Comparison of ENCODE assay signal across 8 cellular contexts in the genomic region with DNA sequence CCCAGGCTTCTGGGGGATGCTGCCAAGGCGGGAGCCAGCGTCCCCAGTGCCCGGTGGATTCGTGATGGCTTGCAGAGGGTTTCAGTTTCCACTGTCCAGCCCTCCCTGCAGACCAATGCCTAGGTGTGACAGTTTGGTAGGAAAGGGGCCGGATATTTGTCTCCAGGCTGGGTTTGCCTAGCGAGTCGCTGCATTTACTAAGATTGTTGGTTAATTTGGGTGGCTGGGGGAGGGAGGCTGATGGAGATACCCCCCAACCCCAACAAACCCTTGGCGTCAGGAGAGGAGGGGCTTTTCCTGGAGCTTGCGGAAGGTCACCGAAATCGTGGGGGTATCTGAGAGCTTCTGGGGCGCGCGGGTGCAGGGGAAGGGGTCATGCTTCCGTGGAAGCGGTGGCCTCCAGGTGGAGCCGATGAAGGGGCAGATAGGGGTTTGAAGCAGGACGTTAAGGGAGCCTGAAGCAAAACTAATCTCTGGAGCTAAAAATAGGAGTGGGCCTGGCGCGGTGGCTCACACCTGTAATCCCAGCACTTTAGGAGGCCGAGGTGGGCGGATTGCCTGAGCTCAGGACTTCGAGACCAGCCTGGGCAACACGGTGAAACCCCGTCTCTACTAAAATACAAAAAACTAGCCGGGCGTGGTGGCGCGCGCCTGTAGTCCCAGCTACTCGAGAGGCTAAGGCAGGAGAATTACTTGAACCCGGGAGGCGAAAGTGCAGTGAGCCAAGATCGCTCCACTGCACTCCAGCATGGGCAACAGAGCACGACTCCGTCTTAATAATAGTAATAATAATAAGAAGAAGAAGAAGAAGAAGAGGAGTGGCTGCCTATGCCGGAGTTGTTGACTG. TPM values are rescaled to one million over a fixed set of nuclear protein-coding genes. Genes with fewer than 3 reads are reported as not detected.
DNase-seq lines count a peak whose midpoint lies in the region; ATAC-seq and TF ChIP-seq lines count a peak whose summit lies in the region.

No MANE protein-coding gene starts in this region.

- peaks cover 6% of the 10 kb centered on the region; the same call in 1 of the 2 replicates for H3K4me1 ChIP-seq in SJCRH30

- H3K27me3 ChIP-seq in SJCRH30 = no peaks in the 10 kb centered on the region

- H3K9me3 ChIP-seq in SJCRH30 (replicated peaks) = 0 out of 2 replicates have a peak, but pooled peaks cover 2% of the 10 kb centered on the region

- no peak overlapping the region; the same call in 1 of the 2 replicates for H3K27ac ChIP-seq in SJCRH30

- H3K36me3 ChIP-seq in SJCRH30 = no peaks in the 10 kb centered on the region

- H3K4me3 ChIP-seq in SJCRH30 (peak overlapping the region; percentile 98), fibroblast of the aortic adventitia (ENCODE audit: low read depth, low read length) (peak overlapping the region; percentile 89)

- DNase-seq in EH (ENCODE audit: low read depth) (peak; percentile 36), SJCRH30 (no peak), fibroblast of the aortic adventitia (ENCODE audit: low read depth) (no peak), posterior vena cava (ENCODE audit: low spot score) (peak; percentile 66), GM20000 (ENCODE audit: low spot score) (no peak), LoVo (ENCODE audit: low spot score) (no peak)
- DNase-seq in stimulated activated CD4-positive, alpha-beta T cell treated with anti-CD3 and anti-CD28 coated beads, Interleukin-4, amount 100 ng/mL, for 1 hour = no peak

- intact Hi-C loops in posterior vena cava (cut with DNase I) = loop anchor here in 1 of 2 donors (5.0 kb wide), 1 partner anchor 36 kb away; no protein-coding TSS in a partner anchor

- TF ChIP-seq CTCF in fibroblast of the aortic adventitia (IDR thresholded peaks at IDR 0.05; ENCODE audit: insufficient read depth, low read length) (no peak), GM20000 (IDR thresholded peaks at IDR 0.05; ENCODE audit: extremely low read depth, missing control alignments) (no peak)

- ATAC-seq in GM19452 (IDR thresholded peaks at IDR 0.05; ENCODE audit: unreplicated experiment) = no peak

RNA-seq across cellular contexts. Expression of gene CDC42BPB, which starts 1.1 kb away (rescaled TPM):
- total RNA-seq in SJCRH30 (2014; rRNA removed; shearing (Covaris generic)) = 43.4 and 44.7 TPM in 2 replicates
- total RNA-seq in fibroblast of the aortic adventitia (ENCODE audit: low replicate concordance) (60.2 and 78.4 TPM in 2 replicates), posterior vena cava (10 to 100 TPM; 81.1 to 89.3 TPM)

RNA-seq across cellular contexts. Expression of gene LBHD2, which starts 25.6 kb away (rescaled TPM):
- total RNA-seq in SJCRH30 (2014; rRNA removed; shearing (Covaris generic)) = not detected in 2 replicates
- total RNA-seq in fibroblast of the aortic adventitia (ENCODE audit: low replicate concordance) = not detected in 2 replicates
- total RNA-seq in posterior vena cava = not detected

RNA-seq across cellular contexts. Expression of gene EXOC3L4, which starts 36.1 kb away (rescaled TPM):
- total RNA-seq in SJCRH30 (2014; rRNA removed; shearing (Covaris generic)) = not detected in 2 replicates
- total RNA-seq in fibroblast of the aortic adventitia (ENCODE audit: low replicate concordance) (0.41 TPM in 1 of 2 replicates, not detected in the other), posterior vena cava (1 to 10 TPM; 1.0 to 2.5 TPM)

Comparison
In these comparisons a context has a peak if more than half of its experiments do, and no peak if none do; other contexts are left out.
1. DNase-seq: peak in EH (single experiment) and posterior vena cava (single experiment); none in SJCRH30 (0 of 2), fibroblast of the aortic adventitia (single experiment), GM20000 (single experiment), stimulated activated CD4-positive, alpha-beta T cell treated with anti-CD3 and anti-CD28 coated beads, Interleukin-4, amount 100 ng/mL, for 1 hour (single experiment) and LoVo (single experiment).